In genomic region chr13:92312823-92313222, GRCh38 we compare ENCODE assay signal across 29 cellular contexts.
"Had no signal": no experiment of that assay in that cellular context is flagged by ENCODE, and none has a peak within 500 bp of the region (broad histone marks: within the 10 kb centered on the region; RNA-seq: fewer than 3 reads in every experiment).

No MANE protein-coding gene starts in this region.

- H3K27me3 Mint-ChIP-seq: stimulated activated memory B cell treated with anti-CD40 and anti-IgM and Interleukin-4, amounts not matched to agents 10 μg/mL and 1 μg/mL and 100 μg/mL, for 72 hours; stimulated activated naive B cell treated with anti-CD40 and anti-IgM and Interleukin-4, amounts not matched to agents 10 μg/mL and 1 μg/mL and 100 μg/mL, for 72 hours; stimulated activated naive CD8-positive, alpha-beta T cell treated with anti-CD3 and anti-CD28 coated beads, Interleukin-15, amount 100 ng/mL, for 72 hours; stimulated activated naive CD8-positive, alpha-beta T cell treated with anti-CD3 and anti-CD28 coated beads, Interleukin-15, Interleukin-2, amounts not matched to agents 100 ng/mL and 50 ng/mL, for 24 hours; type B pancreatic cell had no signal

- H3K4me3 Mint-ChIP-seq: stimulated activated effector memory CD8-positive, alpha-beta T cell treated with anti-CD3 and anti-CD28 coated beads, Interleukin-12 subunit alpha, Interleukin-12 subunit beta, amount 100 ng/mL, for 72 hours; stimulated activated memory B cell treated with anti-CD40 and anti-IgM and Interleukin-4, amounts not matched to agents 10 μg/mL and 1 μg/mL and 100 μg/mL, for 72 hours; stimulated activated naive B cell treated with anti-CD40 and anti-IgM and Interleukin-4, amounts not matched to agents 10 μg/mL and 1 μg/mL and 100 μg/mL, for 72 hours; stimulated activated naive CD8-positive, alpha-beta T cell treated with anti-CD3 and anti-CD28 coated beads, Interleukin-15, amount 100 ng/mL, for 72 hours; stimulated activated naive CD8-positive, alpha-beta T cell treated with anti-CD3 and anti-CD28 coated beads, Interleukin-15, Interleukin-2, amounts not matched to agents 100 ng/mL and 50 ng/mL, for 24 hours; type B pancreatic cell had no signal

- H3K36me3 ChIP-seq: stomach, suprapubic skin, thoracic aorta, thyroid gland, tibial artery, tibial nerve, transverse colon, upper lobe of left lung, upper lobe of right lung, uterus, vagina had no signal

- H3K4me1 Mint-ChIP-seq: stimulated activated effector memory CD8-positive, alpha-beta T cell treated with anti-CD3 and anti-CD28 coated beads, Interleukin-12 subunit alpha, Interleukin-12 subunit beta, amount 100 ng/mL, for 72 hours; stimulated activated memory B cell treated with anti-CD40 and anti-IgM and Interleukin-4, amounts not matched to agents 10 μg/mL and 1 μg/mL and 100 μg/mL, for 72 hours; stimulated activated naive B cell treated with anti-CD40 and anti-IgM and Interleukin-4, amounts not matched to agents 10 μg/mL and 1 μg/mL and 100 μg/mL, for 72 hours; stimulated activated naive CD8-positive, alpha-beta T cell treated with anti-CD3 and anti-CD28 coated beads, Interleukin-15, amount 100 ng/mL, for 72 hours had no signal

- H3K36me3 Mint-ChIP-seq: stimulated activated effector memory CD8-positive, alpha-beta T cell treated with anti-CD3 and anti-CD28 coated beads, Interleukin-12 subunit alpha, Interleukin-12 subunit beta, amount 100 ng/mL, for 72 hours; stimulated activated memory B cell treated with anti-CD40 and anti-IgM and Interleukin-4, amounts not matched to agents 10 μg/mL and 1 μg/mL and 100 μg/mL, for 72 hours; stimulated activated naive B cell treated with anti-CD40 and anti-IgM and Interleukin-4, amounts not matched to agents 10 μg/mL and 1 μg/mL and 100 μg/mL, for 72 hours had no signal

- H3K27me3 ChIP-seq: stomach, suprapubic skin, testis, thyroid gland, tibial artery, tibial nerve, transverse colon, upper lobe of left lung, upper lobe of right lung, uterus, vagina had no signal

- ATAC-seq: stimulated activated effector memory CD8-positive, alpha-beta T cell treated with anti-CD3 and anti-CD28 coated beads, Interleukin-12 subunit alpha, Interleukin-12 subunit beta, amount 100 ng/mL, for 72 hours; stimulated activated memory B cell treated with anti-CD40 and anti-IgM and Interleukin-4, amounts not matched to agents 10 μg/mL and 1 μg/mL and 100 μg/mL, for 72 hours; stimulated activated naive B cell treated with anti-CD40 and anti-IgM and Interleukin-4, amounts not matched to agents 10 μg/mL and 1 μg/mL and 100 μg/mL, for 72 hours; stimulated activated naive CD8-positive, alpha-beta T cell treated with anti-CD3 and anti-CD28 coated beads, Interleukin-15, amount 100 ng/mL, for 72 hours; stimulated activated naive CD8-positive, alpha-beta T cell treated with anti-CD3 and anti-CD28 coated beads, Interleukin-15, Interleukin-2, amounts not matched to agents 100 U/mL and 50 U/mL, for 24 hours; upper lobe of right lung had no signal

- DNase-seq: stimulated activated CD4-positive, alpha-beta T cell treated with anti-CD3 and anti-CD28 coated beads, Interleukin-2, amount 100 ng/mL, for 48 hours; stimulated activated CD4-positive, alpha-beta T cell treated with anti-CD3 and anti-CD28 coated beads, Interleukin-4, amount 100 ng/mL, for 1 hour; stimulated activated CD4-positive, alpha-beta T cell treated with anti-CD3 and anti-CD28 coated beads, Interleukin-4, amount 100 ng/mL, for 24 hours; stimulated activated CD4-positive, alpha-beta T cell treated with anti-CD3 and anti-CD28 coated beads, Interleukin-4, amount 100 ng/mL, for 4 hours; stimulated activated CD8-positive, alpha-beta memory T cell treated with anti-CD3 and anti-CD28 coated beads, Interleukin-4, amount 100 ng/mL, for 48 hours; stimulated activated naive B cell treated with anti-CD40 and anti-IgM and Interleukin-4, amounts not matched to agents 10 μg/mL and 1 μg/mL and 100 μg/mL, for 72 hours; stimulated activated naive CD4-positive, alpha-beta T cell; stimulated activated naive CD4-positive, alpha-beta T cell treated with Interleukin-2 at 50 U/mL for 16 hours; stimulated activated naive CD8-positive, alpha-beta T cell treated with anti-CD3 and anti-CD28 coated beads, Interleukin-15, amount 100 ng/mL, for 72 hours; stimulated activated naive CD8-positive, alpha-beta T cell treated with anti-CD3 and anti-CD28 coated beads, Interleukin-15, Interleukin-2, amounts not matched to agents 100 U/mL and 50 U/mL, for 24 hours; stomach; substantia nigra; testis; thyroid gland; tibial artery; transverse colon; trophoblast cell; upper lobe of left lung; upper lobe of right lung; uterus had no signal

- H3K4me1 ChIP-seq: stomach, suprapubic skin, testis, thyroid gland, tibial artery, tibial nerve, upper lobe of left lung, upper lobe of right lung, uterus, vagina had no signal

- FAIRE-seq: urothelium cell line had no signal

- H3K27ac Mint-ChIP-seq: stimulated activated effector memory CD8-positive, alpha-beta T cell treated with anti-CD3 and anti-CD28 coated beads, Interleukin-12 subunit alpha, Interleukin-12 subunit beta, amount 100 ng/mL, for 72 hours; stimulated activated memory B cell treated with anti-CD40 and anti-IgM and Interleukin-4, amounts not matched to agents 10 μg/mL and 1 μg/mL and 100 μg/mL, for 72 hours; stimulated activated naive B cell treated with anti-CD40 and anti-IgM and Interleukin-4, amounts not matched to agents 10 μg/mL and 1 μg/mL and 100 μg/mL, for 72 hours; stimulated activated naive CD8-positive, alpha-beta T cell treated with anti-CD3 and anti-CD28 coated beads, Interleukin-15, amount 100 ng/mL, for 72 hours; stimulated activated naive CD8-positive, alpha-beta T cell treated with anti-CD3 and anti-CD28 coated beads, Interleukin-15, Interleukin-2, amounts not matched to agents 100 ng/mL and 50 ng/mL, for 24 hours; type B pancreatic cell had no signal

- H3K9me3 Mint-ChIP-seq: type B pancreatic cell had no signal

- H3K9me3 ChIP-seq: suprapubic skin, testis, thoracic aorta, thyroid gland, tibial artery, tibial nerve, transverse colon, upper lobe of left lung, upper lobe of right lung, uterus, vagina had no signal

- H3K27ac ChIP-seq: stomach, suprapubic skin, testis, thoracic aorta, thyroid gland, tibial artery, tibial nerve, transverse colon, upper lobe of left lung, upper lobe of right lung, uterus, vagina had no signal

- H3K4me3 ChIP-seq: stomach, suprapubic skin, testis, thoracic aorta, thyroid gland, tibial artery, tibial nerve, transverse colon, upper lobe of left lung, upper lobe of right lung, uterus, vagina had no signal
